Comparison of ENCODE assay signal across 8 cellular contexts in genomic region chr11:44564653-44565007, GRCh38. TPM values are rescaled to one million over a fixed set of nuclear protein-coding genes. Genes with fewer than 3 reads are reported as not detected.
A peak's percentile ranks its signal among the peaks of the same experiment; 100 is the strongest.
DNase-seq lines count a peak whose midpoint lies in the region; ATAC-seq and TF ChIP-seq lines count a peak whose summit lies in the region.

No MANE protein-coding gene starts in this region.

- 2 to 6% (median 3%) methylated on average over 8 of the region's 8 CpGs for WGBS in psoas muscle, 3 donors

- H3K27me3 ChIP-seq in left ventricle myocardium inferior (ENCODE audit: low read depth) (no peaks in the 10 kb centered on the region), psoas muscle (ENCODE audit: insufficient read depth in 3 of 3, low read length in 2 of 3) (no peaks in the 10 kb centered on the region)

- H3K9me3 ChIP-seq in left ventricle myocardium inferior (replicated peaks) = no peaks in the 10 kb centered on the region
- no peaks in the 10 kb centered on the region for H3K9me3 ChIP-seq in psoas muscle

- no peak overlapping the region for H3K27ac Mint-ChIP-seq in activated T-helper 2 cell treated with anti-CD3 and anti-CD28 coated beads, Interferon-gamma antibody, Interleukin-2, Interleukin-4, amounts not matched to agents 10 μg/mL and 5 μg/mL and 100 μg/mL, durations not matched to agents 14 hours and 24 hours and 36 hours

- peak overlapping the region; percentile 86 for H3K4me3 Mint-ChIP-seq in activated T-helper 2 cell treated with anti-CD3 and anti-CD28 coated beads, Interferon-gamma antibody, Interleukin-2, Interleukin-4, amounts not matched to agents 10 μg/mL and 5 μg/mL and 100 μg/mL, durations not matched to agents 14 hours and 24 hours and 36 hours (ENCODE audit: low read depth)

- H3K4me1 ChIP-seq in left ventricle myocardium inferior (peaks cover 62% of the 10 kb centered on the region), psoas muscle (peaks cover 29% of the 10 kb centered on the region)

- H3K4me3 ChIP-seq in left ventricle myocardium inferior (peak overlapping the region; percentile 77), psoas muscle (peak overlapping the region; percentile 58)

- peaks cover 30% of the 10 kb centered on the region for H3K36me3 Mint-ChIP-seq in activated T-helper 2 cell treated with anti-CD3 and anti-CD28 coated beads, Interferon-gamma antibody, Interleukin-2, Interleukin-4, amounts not matched to agents 10 μg/mL and 5 μg/mL and 100 μg/mL, durations not matched to agents 14 hours and 24 hours and 36 hours (ENCODE audit: low read depth)

- ATAC-seq in psoas muscle (peak; percentile 74 to 87 (median 78)), HG02970 (IDR thresholded peaks at IDR 0.05; ENCODE audit: low FRiP score, unreplicated experiment) (no peak)

- H3K9me3 Mint-ChIP-seq in activated T-helper 2 cell treated with anti-CD3 and anti-CD28 coated beads, Interferon-gamma antibody, Interleukin-2, Interleukin-4, amounts not matched to agents 10 μg/mL and 5 μg/mL and 100 μg/mL, durations not matched to agents 14 hours and 24 hours and 36 hours = no peaks in the 10 kb centered on the region

- intact Hi-C loops in activated T-helper 2 cell treated with anti-CD3 and anti-CD28 coated beads, Interferon-gamma antibody, Interleukin-2, Interleukin-4, amounts not matched to agents 10 μg/mL and 5 μg/mL and 100 μg/mL, durations not matched to agents 14 hours and 24 hours and 36 hours (cut with micrococcal nuclease) = loop anchor here (1.0 to 10.0 kb wide), 7 partner anchors 10 to 1353 kb away; partner anchors contain the start of genes CRY2, PEX16 and TSPAN18
- intact Hi-C loops in left ventricle myocardium inferior (cut with micrococcal nuclease) (no loop called here), psoas muscle (cut with DNase I) (loop anchor here in 1 of 2 donors (5.0 kb wide), 1 partner anchor 33 kb away; no protein-coding TSS in a partner anchor)

- H3K36me3 ChIP-seq in left ventricle myocardium inferior (no peaks in the 10 kb centered on the region), psoas muscle (ENCODE audit: insufficient read depth in 1 of 2, low read depth in 1 of 2) (no peaks in the 10 kb centered on the region)

- no peaks in the 10 kb centered on the region for H3K27me3 Mint-ChIP-seq in activated T-helper 2 cell treated with anti-CD3 and anti-CD28 coated beads, Interferon-gamma antibody, Interleukin-2, Interleukin-4, amounts not matched to agents 10 μg/mL and 5 μg/mL and 100 μg/mL, durations not matched to agents 14 hours and 24 hours and 36 hours (ENCODE audit: low read depth)

- peaks cover 49% of the 10 kb centered on the region for H3K4me1 Mint-ChIP-seq in activated T-helper 2 cell treated with anti-CD3 and anti-CD28 coated beads, Interferon-gamma antibody, Interleukin-2, Interleukin-4, amounts not matched to agents 10 μg/mL and 5 μg/mL and 100 μg/mL, durations not matched to agents 14 hours and 24 hours and 36 hours (ENCODE audit: low read depth)

- DNase-seq in SKM-1 treated with dmso at 0.1 percent for 144 hours (lab: John Stamatoyannopoulos, UW; ENCODE audit: unreplicated experiment) = peak; percentile 37
- DNase-seq in SKM-1 (lab: John Stamatoyannopoulos, UW; ENCODE audit: unreplicated experiment) = no peak
- peak; percentile 70 for DNase-seq in NCI-H1436 (lab: John Stamatoyannopoulos, UW)
- no peak for DNase-seq in activated T-helper 2 cell treated with anti-CD3 and anti-CD28 coated beads, Interferon-gamma antibody, Interleukin-2, Interleukin-4, amounts not matched to agents 10 μg/mL and 5 μg/mL and 100 μg/mL, durations not matched to agents 14 hours and 24 hours and 36 hours (ENCODE audit: low spot score)
- peak; percentile 84 for DNase-seq in left ventricle myocardium inferior
- DNase-seq in psoas muscle = peak; percentile 87 to 96
- DNase-seq in NCI-H1048 (lab: John Stamatoyannopoulos, UW) = no peak

- TF ChIP-seq CTCF in left ventricle myocardium inferior (IDR thresholded peaks at IDR 0.05; ENCODE audit: borderline replicate concordance) (no peak), psoas muscle (IDR thresholded peaks at IDR 0.05) (no peak)

- H3K27ac ChIP-seq in left ventricle myocardium inferior (replicated peaks) (peak overlapping the region; percentile 98), psoas muscle (peak overlapping the region; percentile 97)

RNA-seq across cellular contexts. Expression of gene CD82, which starts 0.8 kb away (rescaled TPM):
- 397 and 425 TPM in 2 replicates for total RNA-seq in activated T-helper 2 cell treated with anti-CD3 and anti-CD28 coated beads, Interferon-gamma antibody, Interleukin-2, Interleukin-4, amounts not matched to agents 10 μg/mL and 5 μg/mL and 100 μg/mL, durations not matched to agents 14 hours and 24 hours and 36 hours
- total RNA-seq in left ventricle myocardium inferior (49.6 TPM), psoas muscle (100 to 1,000 TPM in 1 of 4 donors, 10 to 100 TPM in 3; 25.9 to 162 (median 50.2) TPM)
- polyA plus RNA-seq in psoas muscle = 10 to 100 TPM; 13.3 to 22.1 (median 13.7) TPM

Comparison
In these comparisons a context has a peak if more than half of its experiments do, and no peak if none do; other contexts are left out.
1. DNase-seq: peak in SKM-1 treated with dmso at 0.1 percent for 144 hours (single experiment), NCI-H1436 (single experiment), left ventricle myocardium inferior (single experiment) and psoas muscle (2 of 2); none in SKM-1 (single experiment), activated T-helper 2 cell treated with anti-CD3 and anti-CD28 coated beads, Interferon-gamma antibody, Interleukin-2, Interleukin-4, amounts not matched to agents 10 μg/mL and 5 μg/mL and 100 μg/mL, durations not matched to agents 14 hours and 24 hours and 36 hours (single experiment) and NCI-H1048 (single experiment).